8 cellular contexts compared by ENCODE assay signal in genomic region chr4:41213563-41214157, GRCh38. TPM values are rescaled to one million over a fixed set of nuclear protein-coding genes. Genes with fewer than 3 reads are reported as not detected.
DNase-seq lines count a peak whose midpoint lies in the region; ATAC-seq and TF ChIP-seq lines count a peak whose summit lies in the region.

No MANE protein-coding gene starts in this region.

- peak overlapping the region; percentile 79 to 89 for H3K9ac ChIP-seq in colonic mucosa (ENCODE audit: low read depth in 2 of 2, low read length in 2 of 2)

- DNase-seq in G401 (ENCODE audit: low spot score) (peak; percentile 16), NCI-H146 (lab: John Stamatoyannopoulos, UW) (peak; percentile 64), colonic mucosa (peak; percentile 29), mucosa of descending colon (peak; percentile 17 to 64 (median 56)), aorta (peak; percentile 58 to 82), GM19240 (ENCODE audit: insufficient read length, low spot score) (no peak), dedifferentiated amniotic fluid mesenchymal stem cell (ENCODE audit: extremely low spot score) (no peak)

- TF ChIP-seq CTCF in colonic mucosa (IDR thresholded peaks at IDR 0.05) (no peak), mucosa of descending colon (IDR thresholded peaks at IDR 0.05) (no peak)

- WGBS in aorta, 2 donors: 0% methylated on average over 33 to 41 of the region's 41 CpGs

- H3K27ac ChIP-seq in colonic mucosa (peak overlapping the region; percentile 90), aorta (ENCODE audit: low read depth in 1 of 2, low read length in 2 of 2) (peak overlapping the region; percentile 51 to 73)

- peak overlapping the region; percentile 63 for H3K4me3 ChIP-seq in colonic mucosa
- H3K4me3 ChIP-seq in mucosa of descending colon: peak overlapping the region; percentile 62
- H3K4me3 ChIP-seq in aorta (ENCODE audit: low read length in 2 of 2): peak overlapping the region; percentile 71 to 92

- in situ Hi-C loops in G401 (cut with HindIII; ENCODE audit: low sequenced_read_pairs): loop anchor here (25.0 kb wide), 1 partner anchor 276 kb away; no protein-coding TSS in a partner anchor

- H3K36me3 ChIP-seq in colonic mucosa (no peaks in the 10 kb centered on the region), mucosa of descending colon (ENCODE audit: low read depth) (no peaks in the 10 kb centered on the region), aorta (ENCODE audit: control insufficient read depth in 1 of 2, insufficient read depth in 2 of 2, low read length in 1 of 2) (no peaks in the 10 kb centered on the region)

- no peaks in the 10 kb centered on the region for H3K9me3 ChIP-seq in colonic mucosa
- no peaks in the 10 kb centered on the region for H3K9me3 ChIP-seq in mucosa of descending colon
- no peaks in the 10 kb centered on the region for H3K9me3 ChIP-seq in aorta (ENCODE audit: control insufficient read depth, low read length)

- ATAC-seq in GM21723 (IDR thresholded peaks at IDR 0.05; ENCODE audit: unreplicated experiment) (peak; percentile 6), mucosa of descending colon (peak; percentile 10), aorta (ENCODE audit: low FRiP score) (peak; percentile 24)

- intact Hi-C loops in colonic mucosa (cut with DNase I): loop anchor here (2.0 to 5.0 kb wide), 2 partner anchors 236 to 287 kb away; no protein-coding TSS in a partner anchor
- intact Hi-C loops in mucosa of descending colon (cut with DNase I, micrococcal nuclease): loop anchor here (2.0 to 10.0 kb wide), 2 partner anchors 233 to 239 kb away; no protein-coding TSS in a partner anchor
- intact Hi-C loops in aorta (cut with DNase I): loop anchor here (2.0 to 10.0 kb wide), 7 partner anchors 36 to 459 kb away; no protein-coding TSS in a partner anchor

- peaks cover 4% of the 10 kb centered on the region for H3K4me1 ChIP-seq in colonic mucosa
- H3K4me1 ChIP-seq in mucosa of descending colon (ENCODE audit: low read depth): peaks cover 10% of the 10 kb centered on the region
- peaks cover 0 to 3% of the 10 kb centered on the region in 2 donors for H3K4me1 ChIP-seq in aorta (ENCODE audit: control insufficient read depth in 1 of 2, insufficient read depth in 2 of 2, low read length in 2 of 2)

- no peaks in the 10 kb centered on the region for H3K27me3 ChIP-seq in colonic mucosa
- H3K27me3 ChIP-seq in aorta (ENCODE audit: control insufficient read depth in 1 of 2, insufficient read depth in 2 of 2, low read length in 1 of 2): no peaks in the 10 kb centered on the region

RNA-seq across cellular contexts. Expression of gene APBB2, which starts 0.7 kb away (rescaled TPM):
- 23.1 and 29.7 TPM in 2 replicates for total RNA-seq in G401 (2014; rRNA removed; shearing (Covaris generic))
- total RNA-seq in colonic mucosa (10 to 100 TPM; 22.8 to 27.5 TPM), mucosa of descending colon (10 to 100 TPM; 26.3 to 68.3 (median 29.6) TPM), aorta (100 to 1,000 TPM in 1 of 2 donors, 10 to 100 TPM in 1; 99.8 to 101 TPM)
- 10 to 100 TPM; 22.7 to 28.9 TPM for polyA plus RNA-seq in aorta

RNA-seq across cellular contexts. Expression of gene UCHL1, which starts 43.1 kb away (rescaled TPM):
- 900 and 922 TPM in 2 replicates for total RNA-seq in G401 (2014; rRNA removed; shearing (Covaris generic))
- total RNA-seq in colonic mucosa (10 to 100 TPM in 1 of 2 donors, 1 to 10 TPM in 1; 3.4 to 13.2 TPM), mucosa of descending colon (10 to 100 TPM in 2 of 3 donors, 1 to 10 TPM in 1; 4.1 to 76.0 (median 11.1) TPM), aorta (10 to 100 TPM; 37.5 to 49.2 TPM)
- polyA plus RNA-seq in aorta: 100 to 1,000 TPM in 1 of 2 donors, 10 to 100 TPM in 1; 85.1 to 110 TPM

Comparison
In these comparisons a context has a peak if more than half of its experiments do, and no peak if none do; other contexts are left out.
1. DNase-seq: peak in G401 (single experiment), NCI-H146 (single experiment), colonic mucosa (single experiment), mucosa of descending colon (3 of 3) and aorta (2 of 2); none in GM19240 (single experiment) and dedifferentiated amniotic fluid mesenchymal stem cell (single experiment).
2. RNA of gene UCHL1, which starts 43.1 kb away (total RNA-seq): 900 to 922 TPM in G401; 37.5 to 49.2 TPM in aorta, 3.4 to 13.2 TPM in colonic mucosa and 4.1 to 76.0 TPM in mucosa of descending colon; every median in the first group is over 10 times any median in the second.
3. Peak in every context shown above with its lines, with median percentiles within 50 percentile points of each other: ATAC-seq and H3K4me3 ChIP-seq.